ENCODE assay signal across 1 cellular context in the genomic region with DNA sequence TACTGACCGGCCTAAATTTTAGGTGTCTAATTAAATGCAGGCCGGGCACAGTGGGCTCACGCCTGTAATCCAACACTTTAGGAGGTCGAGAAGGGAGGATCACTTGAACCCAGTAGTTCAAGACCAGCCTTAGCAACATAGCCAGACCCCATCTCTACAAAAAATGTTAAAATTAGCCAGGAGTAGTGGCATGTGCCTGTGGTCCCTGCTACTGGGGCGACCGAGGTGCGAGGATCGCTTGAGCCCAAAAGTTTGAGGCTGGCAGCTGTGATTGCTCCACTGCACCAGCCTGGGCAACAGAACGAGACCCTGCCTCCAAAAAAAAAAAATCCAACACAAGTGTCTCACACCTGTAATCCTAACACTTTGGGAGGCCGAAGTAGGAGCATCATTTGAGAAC.
TF ChIP-seq lines count a peak whose summit lies in the region.

No MANE protein-coding gene starts in this region.

TF ChIP-seq in HCT116, 20 proteins besides CTCF, POLR2A, EP300 and RAD21 (continued from another document):
- TF ChIP-seq ZNF274 (IDR thresholded peaks at IDR 0.05; ENCODE audit: low read depth, low read length) (no peak), SP1 (IDR thresholded peaks at IDR 0.05; ENCODE audit: low read depth) (no peak)
TF ChIP-seq in HCT116: peak in this region for 0.
